Comparison of ENCODE assay signal across 11 cellular contexts in genomic region chr11:17683378-17684161, GRCh38. TPM values are rescaled to one million over a fixed set of nuclear protein-coding genes. Genes with fewer than 3 reads are reported as not detected.
DNase-seq lines count a peak whose midpoint lies in the region; ATAC-seq and TF ChIP-seq lines count a peak whose summit lies in the region.
"Had no signal": no experiment of that assay in that cellular context is flagged by ENCODE, and none has a peak within 500 bp of the region (broad histone marks: within the 10 kb centered on the region; RNA-seq: fewer than 3 reads in every experiment).

No MANE protein-coding gene starts in this region.

- no peaks in the 10 kb centered on the region for H3K36me3 ChIP-seq in spleen

- peak; percentile 85 for ATAC-seq in left lobe of liver
- ATAC-seq in activated T-cell treated with anti-CD3 and anti-CD28 coated beads, Interleukin-2, amount 50 U/mL, for 4 hours, result no peak

- no peak for TF ChIP-seq CTCF in astrocyte of the spinal cord (IDR thresholded peaks at IDR 0.05; ENCODE audit: low read depth, low read length)
- no peak for TF ChIP-seq CTCF in spleen (IDR thresholded peaks at IDR 0.05 in 8 of 11, conservative IDR thresholded peaks at IDR 0.05 in 3 of 11)

- H3K36me3 Mint-ChIP-seq in activated T-cell treated with anti-CD3 and anti-CD28 coated beads, Interleukin-2, amount 50 U/mL, for 4 hours (ENCODE audit: insufficient read depth), result no peaks in the 10 kb centered on the region
- H3K36me3 Mint-ChIP-seq: CD14-positive monocyte had no signal

- in situ Hi-C loops in astrocyte of the spinal cord (cut with HindIII; ENCODE audit: low sequenced_read_pairs), result no loop called here

- H3K27ac ChIP-seq in spleen, result no peak overlapping the region
- H3K27ac ChIP-seq: parathyroid adenoma had no signal

- H3K4me3 ChIP-seq in astrocyte of the spinal cord (ENCODE audit: low read depth, low read length) (no peak overlapping the region), spleen (no peak overlapping the region)

- intact Hi-C loops in spleen (cut with DNase I; ENCODE audit: low total_unique reads), result no loop called here

- no peaks in the 10 kb centered on the region for H3K9me3 Mint-ChIP-seq in activated T-cell treated with anti-CD3 and anti-CD28 coated beads, Interleukin-2, amount 50 U/mL, for 4 hours

- peaks cover 0 to 61% (median 0%) of the 10 kb centered on the region in 7 donors for H3K27me3 ChIP-seq in spleen (replicated peaks in 1 of 7)

- WGBS in spleen, 5 donors, result 69 to 80% (median 71%) methylated on average over 10 to 12 of the region's 12 CpGs

- peaks cover 20% of the 10 kb centered on the region for H3K27me3 Mint-ChIP-seq in activated T-cell treated with anti-CD3 and anti-CD28 coated beads, Interleukin-2, amount 50 U/mL, for 4 hours (ENCODE audit: low read depth)

- H3K4me1 Mint-ChIP-seq in activated T-cell treated with anti-CD3 and anti-CD28 coated beads, Interleukin-2, amount 50 U/mL, for 4 hours (ENCODE audit: low read depth), result no peaks in the 10 kb centered on the region
- H3K4me1 Mint-ChIP-seq: CD14-positive monocyte had no signal

- DNase-seq in AG20443 (ENCODE audit: low spot score) (peak; percentile 53), LoVo (ENCODE audit: low spot score) (peak; percentile 32), astrocyte of the spinal cord (ENCODE audit: low read depth, low spot score) (peak; percentile 91), left lobe of liver (ENCODE audit: low spot score) (peak; percentile 60), spleen (no peak), hypothalamus (lab: John Stamatoyannopoulos, UW) (no peak)
- DNase-seq in activated T-cell treated with anti-CD3 and anti-CD28 coated beads, Interleukin-2, amount 50 U/mL, for 4 hours, result no peak
- DNase-seq in activated CD8-positive, alpha-beta memory T cell treated with anti-CD3 and anti-CD28 coated beads, Interleukin-2, amount 50 U/mL, for 4 hours, result no peak

- H3K9me3 ChIP-seq in spleen, result peaks cover 0 to under 1% (median 0%) of the 10 kb centered on the region in 8 donors

- no peak for TF ChIP-seq POLR2A in spleen (IDR thresholded peaks at IDR 0.05)

- H3K4me3 Mint-ChIP-seq in activated T-cell treated with anti-CD3 and anti-CD28 coated beads, Interleukin-2, amount 50 U/mL, for 4 hours, result no peak overlapping the region
- H3K4me3 Mint-ChIP-seq: CD14-positive monocyte had no signal

- H3K4me1 ChIP-seq in spleen, result no peaks in the 10 kb centered on the region
- H3K4me1 ChIP-seq: parathyroid adenoma had no signal

RNA-seq across cellular contexts. Expression of gene MYOD1, which starts 35.8 kb away (rescaled TPM):
- total RNA-seq in left lobe of liver (not detected), spleen (not detected)
- total RNA-seq in activated T-cell treated with anti-CD3 and anti-CD28 coated beads, Interleukin-2, amount 50 U/mL, for 4 hours, result not detected
- polyA plus RNA-seq in spleen, result under 1 TPM in 1 of 3 donors, not detected in 2; 0.04 TPM
- total RNA-seq: T-helper 1 cell treated with Interleukin-12 subunit alpha and Interleukin-12 subunit beta and Interleukin-4 antibody, amounts not matched to agents 30 ng/mL and 1 ng/mL, for 36 hours had no signal
- polyA plus RNA-seq: CD14-positive monocyte had no signal

RNA-seq across cellular contexts. Expression of gene KCNC1, which starts 51.0 kb away (rescaled TPM):
- total RNA-seq in left lobe of liver, result not detected
- not detected for total RNA-seq in activated T-cell treated with anti-CD3 and anti-CD28 coated beads, Interleukin-2, amount 50 U/mL, for 4 hours
- total RNA-seq in spleen, result not detected
- polyA plus RNA-seq in spleen, result not detected
- total RNA-seq: T-helper 1 cell treated with Interleukin-12 subunit alpha and Interleukin-12 subunit beta and Interleukin-4 antibody, amounts not matched to agents 30 ng/mL and 1 ng/mL, for 36 hours had no signal
- polyA plus RNA-seq: CD14-positive monocyte had no signal

Comparison
In these comparisons a context has a peak if more than half of its experiments do, and no peak if none do; other contexts are left out.
1. DNase-seq: peak in AG20443 (single experiment), LoVo (single experiment), astrocyte of the spinal cord (single experiment) and left lobe of liver (single experiment); none in activated T-cell treated with anti-CD3 and anti-CD28 coated beads, Interleukin-2, amount 50 U/mL, for 4 hours (single experiment), spleen (single experiment), activated CD8-positive, alpha-beta memory T cell treated with anti-CD3 and anti-CD28 coated beads, Interleukin-2, amount 50 U/mL, for 4 hours (single experiment) and hypothalamus (0 of 51).